1 cellular context compared by ENCODE assay signal in the genomic region with DNA sequence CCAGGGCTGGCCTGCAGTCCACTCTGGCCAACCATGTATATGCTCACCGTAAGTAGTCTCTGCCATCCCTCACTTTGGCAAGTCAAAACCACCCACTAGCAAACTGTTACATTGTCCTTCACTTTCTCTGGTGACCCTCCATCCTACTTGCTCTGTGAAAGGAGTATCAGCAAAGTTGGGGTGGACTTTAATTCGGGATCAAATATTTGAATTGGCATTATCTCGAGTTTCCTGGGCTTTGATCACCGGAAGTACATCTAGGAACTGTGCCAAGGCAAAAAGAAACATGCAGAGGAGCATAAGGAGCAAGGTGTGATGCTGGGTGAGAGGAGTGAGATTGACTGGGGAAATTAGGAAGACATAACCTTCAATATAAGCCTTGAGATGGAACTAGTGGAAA.
TF ChIP-seq lines count a peak whose summit lies in the region.

No MANE protein-coding gene starts in this region.

TF ChIP-seq in WTC11, 78 proteins besides CTCF, POLR2A, EP300 and RAD21 (continued from another document):
- no peak for TF ChIP-seq PRDM15 (CRISPR knock-in tag; IDR thresholded peaks at IDR 0.05)
- TF ChIP-seq CREM (CRISPR knock-in tag; IDR thresholded peaks at IDR 0.05) = no peak
- no peak for TF ChIP-seq ZNF423 (CRISPR knock-in tag; IDR thresholded peaks at IDR 0.05)
- TF ChIP-seq, protein P1, sequence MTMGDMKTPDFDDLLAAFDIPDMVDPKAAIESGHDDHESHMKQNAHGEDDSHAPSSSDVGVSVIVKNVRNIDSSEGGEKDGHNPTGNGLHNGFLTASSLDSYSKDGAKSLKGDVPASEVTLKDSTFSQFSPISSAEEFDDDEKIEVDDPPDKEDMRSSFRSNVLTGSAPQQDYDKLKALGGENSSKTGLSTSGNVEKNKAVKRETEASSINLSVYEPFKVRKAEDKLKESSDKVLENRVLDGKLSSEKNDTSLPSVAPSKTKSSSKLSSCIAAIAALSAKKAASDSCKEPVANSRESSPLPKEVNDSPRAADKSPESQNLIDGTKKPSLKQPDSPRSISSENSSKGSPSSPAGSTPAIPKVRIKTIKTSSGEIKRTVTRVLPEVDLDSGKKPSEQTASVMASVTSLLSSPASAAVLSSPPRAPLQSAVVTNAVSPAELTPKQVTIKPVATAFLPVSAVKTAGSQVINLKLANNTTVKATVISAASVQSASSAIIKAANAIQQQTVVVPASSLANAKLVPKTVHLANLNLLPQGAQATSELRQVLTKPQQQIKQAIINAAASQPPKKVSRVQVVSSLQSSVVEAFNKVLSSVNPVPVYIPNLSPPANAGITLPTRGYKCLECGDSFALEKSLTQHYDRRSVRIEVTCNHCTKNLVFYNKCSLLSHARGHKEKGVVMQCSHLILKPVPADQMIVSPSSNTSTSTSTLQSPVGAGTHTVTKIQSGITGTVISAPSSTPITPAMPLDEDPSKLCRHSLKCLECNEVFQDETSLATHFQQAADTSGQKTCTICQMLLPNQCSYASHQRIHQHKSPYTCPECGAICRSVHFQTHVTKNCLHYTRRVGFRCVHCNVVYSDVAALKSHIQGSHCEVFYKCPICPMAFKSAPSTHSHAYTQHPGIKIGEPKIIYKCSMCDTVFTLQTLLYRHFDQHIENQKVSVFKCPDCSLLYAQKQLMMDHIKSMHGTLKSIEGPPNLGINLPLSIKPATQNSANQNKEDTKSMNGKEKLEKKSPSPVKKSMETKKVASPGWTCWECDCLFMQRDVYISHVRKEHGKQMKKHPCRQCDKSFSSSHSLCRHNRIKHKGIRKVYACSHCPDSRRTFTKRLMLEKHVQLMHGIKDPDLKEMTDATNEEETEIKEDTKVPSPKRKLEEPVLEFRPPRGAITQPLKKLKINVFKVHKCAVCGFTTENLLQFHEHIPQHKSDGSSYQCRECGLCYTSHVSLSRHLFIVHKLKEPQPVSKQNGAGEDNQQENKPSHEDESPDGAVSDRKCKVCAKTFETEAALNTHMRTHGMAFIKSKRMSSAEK (CRISPR knock-in tag; IDR thresholded peaks at IDR 0.05; ENCODE audit: borderline replicate concordance) = no peak
- TF ChIP-seq, protein P2, sequence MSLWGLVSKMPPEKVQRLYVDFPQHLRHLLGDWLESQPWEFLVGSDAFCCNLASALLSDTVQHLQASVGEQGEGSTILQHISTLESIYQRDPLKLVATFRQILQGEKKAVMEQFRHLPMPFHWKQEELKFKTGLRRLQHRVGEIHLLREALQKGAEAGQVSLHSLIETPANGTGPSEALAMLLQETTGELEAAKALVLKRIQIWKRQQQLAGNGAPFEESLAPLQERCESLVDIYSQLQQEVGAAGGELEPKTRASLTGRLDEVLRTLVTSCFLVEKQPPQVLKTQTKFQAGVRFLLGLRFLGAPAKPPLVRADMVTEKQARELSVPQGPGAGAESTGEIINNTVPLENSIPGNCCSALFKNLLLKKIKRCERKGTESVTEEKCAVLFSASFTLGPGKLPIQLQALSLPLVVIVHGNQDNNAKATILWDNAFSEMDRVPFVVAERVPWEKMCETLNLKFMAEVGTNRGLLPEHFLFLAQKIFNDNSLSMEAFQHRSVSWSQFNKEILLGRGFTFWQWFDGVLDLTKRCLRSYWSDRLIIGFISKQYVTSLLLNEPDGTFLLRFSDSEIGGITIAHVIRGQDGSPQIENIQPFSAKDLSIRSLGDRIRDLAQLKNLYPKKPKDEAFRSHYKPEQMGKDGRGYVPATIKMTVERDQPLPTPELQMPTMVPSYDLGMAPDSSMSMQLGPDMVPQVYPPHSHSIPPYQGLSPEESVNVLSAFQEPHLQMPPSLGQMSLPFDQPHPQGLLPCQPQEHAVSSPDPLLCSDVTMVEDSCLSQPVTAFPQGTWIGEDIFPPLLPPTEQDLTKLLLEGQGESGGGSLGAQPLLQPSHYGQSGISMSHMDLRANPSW (CRISPR knock-in tag; conservative IDR thresholded peaks at IDR 0.05; ENCODE audit: low read depth) = no peak
- TF ChIP-seq IRF2 (CRISPR knock-in tag; IDR thresholded peaks at IDR 0.05; ENCODE audit: borderline replicate concordance, low read depth) = no peak
- TF ChIP-seq JAZF1 (CRISPR knock-in tag; IDR thresholded peaks at IDR 0.05) = no peak
- TF ChIP-seq MYBL2 (CRISPR knock-in tag; IDR thresholded peaks at IDR 0.05) = no peak
- no peak for TF ChIP-seq GRHL2 (CRISPR knock-in tag; IDR thresholded peaks at IDR 0.05; ENCODE audit: insufficient replicate concordance, severe bottlenecking)
TF ChIP-seq in WTC11: peak in this region for 0.
